In genomic region chr2:239121600-239122012, GRCh38 we compare ENCODE assay signal across 19 cellular contexts.
A peak's percentile ranks its signal among the peaks of the same experiment; 100 is the strongest.
DNase-seq lines count a peak whose midpoint lies in the region; ATAC-seq lines count a peak whose summit lies in the region.
"Had no signal": no experiment of that assay in that cellular context is flagged by ENCODE, and none has a peak within 500 bp of the region (broad histone marks: within the 10 kb centered on the region; RNA-seq: fewer than 3 reads in every experiment).

No MANE protein-coding gene starts in this region.

- H3K27me3 Mint-ChIP-seq in activated naive CD8-positive, alpha-beta T cell treated with anti-CD3 and anti-CD28 coated beads, Interleukin-2, amount 50 U/mL, for 24 hours: no peaks in the 10 kb centered on the region
- H3K27me3 Mint-ChIP-seq in activated naive CD8-positive, alpha-beta T cell treated with anti-CD3 and anti-CD28 coated beads for 36 hours: no peaks in the 10 kb centered on the region
- no peaks in the 10 kb centered on the region for H3K27me3 Mint-ChIP-seq in activated CD4-positive, alpha-beta T cell treated with anti-CD3 and anti-CD28 coated beads for 36 hours
- H3K27me3 Mint-ChIP-seq: CD4-positive, CD25-positive, alpha-beta regulatory T cell had no signal

- H3K9me3 Mint-ChIP-seq in activated naive CD8-positive, alpha-beta T cell treated with anti-CD3 and anti-CD28 coated beads, Interleukin-2, amount 50 U/mL, for 24 hours: peaks cover 4% of the 10 kb centered on the region
- peaks cover 1% of the 10 kb centered on the region for H3K9me3 Mint-ChIP-seq in activated naive CD8-positive, alpha-beta T cell treated with anti-CD3 and anti-CD28 coated beads for 36 hours
- peaks cover 3% of the 10 kb centered on the region for H3K9me3 Mint-ChIP-seq in activated CD4-positive, alpha-beta T cell treated with anti-CD3 and anti-CD28 coated beads for 36 hours (ENCODE audit: low read depth)
- H3K9me3 Mint-ChIP-seq: natural killer cell had no signal

- peak overlapping the region; percentile 42 for H3K27ac Mint-ChIP-seq in activated naive CD8-positive, alpha-beta T cell treated with anti-CD3 and anti-CD28 coated beads, Interleukin-2, amount 50 U/mL, for 24 hours
- no peak overlapping the region for H3K27ac Mint-ChIP-seq in activated naive CD8-positive, alpha-beta T cell treated with anti-CD3 and anti-CD28 coated beads for 36 hours
- H3K27ac Mint-ChIP-seq in activated CD4-positive, alpha-beta T cell treated with anti-CD3 and anti-CD28 coated beads for 36 hours: no peak overlapping the region
- H3K27ac Mint-ChIP-seq: activated naive CD4-positive, alpha-beta T cell treated with anti-CD3 and anti-CD28 coated beads for 36 hours; natural killer cell had no signal

- no peak overlapping the region for H3K4me3 ChIP-seq in aorta (ENCODE audit: low read length in 2 of 2)
- H3K4me3 ChIP-seq: breast epithelium, lung had no signal

- H3K4me1 Mint-ChIP-seq in activated naive CD8-positive, alpha-beta T cell treated with anti-CD3 and anti-CD28 coated beads, Interleukin-2, amount 50 U/mL, for 24 hours: peaks cover 14% of the 10 kb centered on the region
- peaks cover 15% of the 10 kb centered on the region for H3K4me1 Mint-ChIP-seq in activated naive CD8-positive, alpha-beta T cell treated with anti-CD3 and anti-CD28 coated beads for 36 hours
- peaks cover 24% of the 10 kb centered on the region for H3K4me1 Mint-ChIP-seq in activated CD4-positive, alpha-beta T cell treated with anti-CD3 and anti-CD28 coated beads for 36 hours

- no peak for DNase-seq in activated naive CD8-positive, alpha-beta T cell treated with anti-CD3 and anti-CD28 coated beads, Interleukin-2, amount 50 U/mL, for 24 hours
- DNase-seq in activated naive CD8-positive, alpha-beta T cell treated with anti-CD3 and anti-CD28 coated beads for 36 hours: no peak
- peak; percentile 54 for DNase-seq in left ventricle myocardium superior
- peak; percentile 91 for DNase-seq in pons (ENCODE audit: low spot score)
- no peak for DNase-seq in aorta
- no peak for DNase-seq in NCI-H82 (lab: John Stamatoyannopoulos, UW)
- DNase-seq in activated CD4-positive, alpha-beta T cell treated with anti-CD3 and anti-CD28 coated beads for 36 hours: no peak
- DNase-seq in activated naive CD4-positive, alpha-beta T cell treated with anti-CD3 and anti-CD28 coated beads, Interleukin-2, amount 50 U/mL, for 16 hours: no peak
- DNase-seq: activated CD4-positive, alpha-beta T cell treated with anti-CD3 and anti-CD28 coated beads for 48 hours; activated naive CD4-positive, alpha-beta T cell treated with anti-CD3 and anti-CD28 coated beads for 36 hours; CD4-positive, CD25-positive, alpha-beta regulatory T cell; effector CD4-positive, alpha-beta T cell; natural killer cell; NCI-H345; stimulated activated CD4-positive, alpha-beta T cell treated with anti-CD3 and anti-CD28 coated beads, Interleukin-2, amount 100 ng/mL, for 48 hours; T1000; trophoblast cell had no signal

- H3K36me3 Mint-ChIP-seq in activated naive CD8-positive, alpha-beta T cell treated with anti-CD3 and anti-CD28 coated beads, Interleukin-2, amount 50 U/mL, for 24 hours (ENCODE audit: low read depth): peaks cover 16% of the 10 kb centered on the region
- H3K36me3 Mint-ChIP-seq in activated naive CD8-positive, alpha-beta T cell treated with anti-CD3 and anti-CD28 coated beads for 36 hours: peaks cover 13% of the 10 kb centered on the region
- H3K36me3 Mint-ChIP-seq in activated CD4-positive, alpha-beta T cell treated with anti-CD3 and anti-CD28 coated beads for 36 hours (ENCODE audit: low read depth): peaks cover 22% of the 10 kb centered on the region

- H3K4me1 ChIP-seq in aorta (ENCODE audit: control insufficient read depth in 1 of 2, insufficient read depth in 2 of 2, low read length in 2 of 2): no peaks in the 10 kb centered on the region
- H3K4me1 ChIP-seq: breast epithelium had no signal

- ATAC-seq in activated naive CD8-positive, alpha-beta T cell treated with anti-CD3 and anti-CD28 coated beads, Interleukin-2, amount 50 U/mL, for 24 hours: no peak
- ATAC-seq in left ventricle myocardium superior (peak; percentile 41), aorta (ENCODE audit: low FRiP score) (peak; percentile 49)
- no peak for ATAC-seq in activated CD4-positive, alpha-beta T cell treated with anti-CD3 and anti-CD28 coated beads for 36 hours
- ATAC-seq: natural killer cell had no signal

- 79 to 88% methylated on average over 16 of the region's 16 CpGs for WGBS in aorta, 2 donors

- peaks cover 0 to 8% of the 10 kb centered on the region in 2 donors for H3K36me3 ChIP-seq in aorta (ENCODE audit: control insufficient read depth in 1 of 2, insufficient read depth in 2 of 2, low read length in 1 of 2)
- H3K36me3 ChIP-seq: breast epithelium had no signal

- intact Hi-C loops in left ventricle myocardium superior (cut with micrococcal nuclease): no loop called here
- intact Hi-C loops in aorta (cut with DNase I): no loop called here
- intact Hi-C loops in activated CD4-positive, alpha-beta T cell treated with anti-CD3 and anti-CD28 coated beads for 36 hours (cut with DNase I, micrococcal nuclease): no loop called here

- no peaks in the 10 kb centered on the region for H3K27me3 ChIP-seq in aorta (ENCODE audit: control insufficient read depth in 1 of 2, insufficient read depth in 2 of 2, low read length in 1 of 2)
- H3K27me3 ChIP-seq: breast epithelium had no signal

- H3K27ac ChIP-seq in aorta (ENCODE audit: low read depth in 1 of 2, low read length in 2 of 2): no peak overlapping the region

- CTCF ChIA-PET in activated CD4-positive, alpha-beta T cell treated with anti-CD3 and anti-CD28 coated beads for 36 hours (lab: Charles Lee): no interaction called here

- H3K9me3 ChIP-seq in aorta (ENCODE audit: control insufficient read depth, low read length): no peaks in the 10 kb centered on the region
- H3K9me3 ChIP-seq: breast epithelium had no signal

- POLR2A ChIA-PET in activated CD4-positive, alpha-beta T cell treated with anti-CD3 and anti-CD28 coated beads for 36 hours (lab: Charles Lee): no interaction called here

- no peak overlapping the region for H3K4me3 Mint-ChIP-seq in activated naive CD8-positive, alpha-beta T cell treated with anti-CD3 and anti-CD28 coated beads, Interleukin-2, amount 50 U/mL, for 24 hours
- no peak overlapping the region for H3K4me3 Mint-ChIP-seq in activated naive CD8-positive, alpha-beta T cell treated with anti-CD3 and anti-CD28 coated beads for 36 hours
- H3K4me3 Mint-ChIP-seq in activated CD4-positive, alpha-beta T cell treated with anti-CD3 and anti-CD28 coated beads for 36 hours: no peak overlapping the region
- H3K4me3 Mint-ChIP-seq: activated naive CD4-positive, alpha-beta T cell treated with anti-CD3 and anti-CD28 coated beads for 36 hours; natural killer cell had no signal

Comparison
In these comparisons a context has a peak if more than half of its experiments do, and no peak if none do; other contexts are left out.
1. ATAC-seq: peak in left ventricle myocardium superior (single experiment) and aorta (single experiment); none in activated naive CD8-positive, alpha-beta T cell treated with anti-CD3 and anti-CD28 coated beads, Interleukin-2, amount 50 U/mL, for 24 hours (single experiment) and activated CD4-positive, alpha-beta T cell treated with anti-CD3 and anti-CD28 coated beads for 36 hours (single experiment).
2. DNase-seq: peak in left ventricle myocardium superior (single experiment) and pons (single experiment); none in activated naive CD8-positive, alpha-beta T cell treated with anti-CD3 and anti-CD28 coated beads, Interleukin-2, amount 50 U/mL, for 24 hours (single experiment), activated naive CD8-positive, alpha-beta T cell treated with anti-CD3 and anti-CD28 coated beads for 36 hours (single experiment), aorta (0 of 2), NCI-H82 (single experiment), activated CD4-positive, alpha-beta T cell treated with anti-CD3 and anti-CD28 coated beads for 36 hours (single experiment) and activated naive CD4-positive, alpha-beta T cell treated with anti-CD3 and anti-CD28 coated beads, Interleukin-2, amount 50 U/mL, for 16 hours (single experiment).